In the genomic region with DNA sequence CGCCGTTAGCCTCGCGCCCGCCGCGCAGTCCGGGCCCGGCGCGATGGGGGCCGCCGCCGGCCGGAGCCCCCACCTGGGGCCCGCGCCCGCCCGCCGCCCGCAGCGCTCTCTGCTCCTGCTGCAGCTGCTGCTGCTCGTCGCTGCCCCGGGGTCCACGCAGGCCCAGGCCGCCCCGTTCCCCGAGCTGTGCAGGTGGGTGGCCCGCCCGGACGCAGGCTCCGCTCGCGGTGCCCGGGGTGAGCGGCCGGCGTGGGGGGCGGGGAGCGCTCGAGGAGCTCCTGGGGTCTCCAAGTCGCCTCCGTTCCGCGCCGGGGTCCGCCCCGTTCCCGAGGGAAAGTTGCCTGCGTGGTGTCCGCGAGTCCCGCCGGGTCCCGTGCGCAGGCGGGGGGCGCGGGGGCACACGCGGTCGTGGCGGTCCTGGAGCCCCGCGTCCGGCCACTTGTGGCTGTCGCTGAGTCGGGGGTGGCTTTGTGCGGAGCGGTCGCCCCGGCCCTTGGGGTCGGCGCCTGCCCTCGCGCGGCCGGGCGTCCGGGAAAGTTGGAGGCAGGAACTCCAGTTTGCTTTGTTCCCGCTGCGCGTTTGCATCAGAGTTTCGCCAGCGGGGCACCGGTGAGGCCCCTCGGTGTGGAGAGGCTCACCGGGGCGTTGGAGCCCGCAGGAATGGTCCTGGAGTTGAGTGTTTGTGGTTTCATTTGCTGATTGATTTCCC, we compare ENCODE assay signal across 8 cellular contexts. TPM values are rescaled to one million over a fixed set of nuclear protein-coding genes. Genes with fewer than 3 reads are reported as not detected.
A peak's percentile ranks its signal among the peaks of the same experiment; 100 is the strongest.
DNase-seq lines count a peak whose midpoint lies in the region; ATAC-seq and TF ChIP-seq lines count a peak whose summit lies in the region.

No MANE protein-coding gene starts in this region.

- TF ChIP-seq CTCF in GM10266 (IDR thresholded peaks at IDR 0.05; ENCODE audit: control insufficient read depth, insufficient read depth, low read depth, missing control alignments) (no peak), KMS-11 (conservative IDR thresholded peaks at IDR 0.05; ENCODE audit: low read depth, low read length) (no peak), fibroblast of villous mesenchyme (IDR thresholded peaks at IDR 0.05; ENCODE audit: insufficient read depth, low read depth, low read length) (no peak), osteocyte (IDR thresholded peaks at IDR 0.05) (peak; percentile 11)

- H3K9ac ChIP-seq in KMS-11: peak overlapping the region; percentile 81

- no peaks in the 10 kb centered on the region for H3K27me3 ChIP-seq in KMS-11 (ENCODE audit: insufficient read depth, low read depth)

- H2AFZ ChIP-seq in KMS-11 (ENCODE audit: low read depth): 0 out of 2 replicates have a peak overlapping the region, but pooled peaks have one; percentile 9

- H3K36me3 Mint-ChIP-seq in activated T-cell treated with anti-CD3 and anti-CD28 coated beads, Interleukin-2, amount 50 U/mL, for 72 hours (ENCODE audit: insufficient read depth in 2 of 2): peaks cover 0 to 2% of the 10 kb centered on the region in 2 donors
- peaks cover 3% of the 10 kb centered on the region for H3K36me3 Mint-ChIP-seq in osteocyte (ENCODE audit: unreplicated experiment)

- no peak overlapping the region for H3K4me3 ChIP-seq in KMS-11 (IDR thresholded peaks at IDR 0.05; ENCODE audit: insufficient read depth, low read depth, low read length)
- H3K4me3 ChIP-seq in fibroblast of villous mesenchyme (ENCODE audit: low read depth, low read length): peak overlapping the region; percentile 77

- H3K36me3 ChIP-seq in KMS-11 (ENCODE audit: insufficient read depth): no peaks in the 10 kb centered on the region

- H3K27ac ChIP-seq in KMS-11: peak overlapping the region; percentile 47

- no peaks in the 10 kb centered on the region for H3K27me3 Mint-ChIP-seq in activated T-cell treated with anti-CD3 and anti-CD28 coated beads, Interleukin-2, amount 50 U/mL, for 72 hours (ENCODE audit: low read depth)
- H3K27me3 Mint-ChIP-seq in osteocyte (ENCODE audit: unreplicated experiment): peaks cover 18% of the 10 kb centered on the region

- peaks cover 51% of the 10 kb centered on the region for H3K4me1 ChIP-seq in KMS-11 (ENCODE audit: low read depth, poor library complexity, severe bottlenecking)

- H3K9me3 Mint-ChIP-seq in activated T-cell treated with anti-CD3 and anti-CD28 coated beads, Interleukin-2, amount 50 U/mL, for 72 hours: no peaks in the 10 kb centered on the region
- no peaks in the 10 kb centered on the region for H3K9me3 Mint-ChIP-seq in osteocyte (ENCODE audit: unreplicated experiment)

- peaks cover 45% of the 10 kb centered on the region for H3K4me1 Mint-ChIP-seq in activated T-cell treated with anti-CD3 and anti-CD28 coated beads, Interleukin-2, amount 50 U/mL, for 72 hours (ENCODE audit: low read depth)
- peaks cover 48% of the 10 kb centered on the region for H3K4me1 Mint-ChIP-seq in osteocyte (ENCODE audit: unreplicated experiment)

- DNase-seq in GM10266 (ENCODE audit: extremely low spot score) (peak; percentile 51), fibroblast of villous mesenchyme (ENCODE audit: low read depth) (peak; percentile 48), osteocyte (ENCODE audit: extremely low spot score, unreplicated experiment) (no peak), glomerular visceral epithelial cell (ENCODE audit: extremely low spot score) (no peak), mucosa of gallbladder (ENCODE audit: low spot score) (no peak)
- DNase-seq in activated T-cell treated with anti-CD3 and anti-CD28 coated beads, Interleukin-2, amount 50 U/mL, for 72 hours: peak; percentile 50 to 60

- peaks cover 49% of the 10 kb centered on the region for H3K79me2 ChIP-seq in KMS-11 (ENCODE audit: insufficient read depth, low read depth)

- peak overlapping the region; percentile 91 to 97 for H3K4me3 Mint-ChIP-seq in activated T-cell treated with anti-CD3 and anti-CD28 coated beads, Interleukin-2, amount 50 U/mL, for 72 hours
- peak overlapping the region; percentile 97 for H3K4me3 Mint-ChIP-seq in osteocyte (ENCODE audit: unreplicated experiment)

- no peaks in the 10 kb centered on the region for H4K20me1 ChIP-seq in KMS-11 (ENCODE audit: insufficient read depth)

- peak overlapping the region; percentile 89 for H3K27ac Mint-ChIP-seq in activated T-cell treated with anti-CD3 and anti-CD28 coated beads, Interleukin-2, amount 50 U/mL, for 72 hours
- H3K27ac Mint-ChIP-seq in osteocyte (ENCODE audit: unreplicated experiment): peak overlapping the region; percentile 99

- peak overlapping the region; percentile 95 for H3K4me2 ChIP-seq in KMS-11

- peak; percentile 21 for ATAC-seq in GM21786 (IDR thresholded peaks at IDR 0.05; ENCODE audit: unreplicated experiment)
- peak; percentile 63 to 64 for ATAC-seq in activated T-cell treated with anti-CD3 and anti-CD28 coated beads, Interleukin-2, amount 50 U/mL, for 72 hours (replicated peaks in 1 of 2)

RNA-seq across cellular contexts. Expression of gene IGF2R, which starts 0.5 kb away (rescaled TPM):
- total RNA-seq in activated T-cell treated with anti-CD3 and anti-CD28 coated beads, Interleukin-2, amount 50 U/mL, for 72 hours: 10 to 100 TPM; 68.9 to 83.6 TPM
- total RNA-seq in fibroblast of villous mesenchyme: 130 and 132 TPM in 2 replicates
- total RNA-seq in osteocyte: 196 and 218 TPM in 2 replicates
- 98.5 TPM for total RNA-seq in mucosa of gallbladder

Comparison
In these comparisons a context has a peak if more than half of its experiments do, and no peak if none do; other contexts are left out.
1. DNase-seq: peak in GM10266 (single experiment), activated T-cell treated with anti-CD3 and anti-CD28 coated beads, Interleukin-2, amount 50 U/mL, for 72 hours (2 of 2) and fibroblast of villous mesenchyme (single experiment); none in osteocyte (single experiment), glomerular visceral epithelial cell (single experiment) and mucosa of gallbladder (single experiment).